ENCODE assay signal across 8 cellular contexts in genomic region chr1:28877132-28877781, GRCh38. TPM values are rescaled to one million over a fixed set of nuclear protein-coding genes. Genes with fewer than 3 reads are reported as not detected.
A peak's percentile ranks its signal among the peaks of the same experiment; 100 is the strongest.
DNase-seq lines count a peak whose midpoint lies in the region; ATAC-seq, FAIRE-seq and TF ChIP-seq lines count a peak whose summit lies in the region.

No MANE protein-coding gene starts in this region.

- in situ Hi-C loops in HAP-1 (cut with MboI; ENCODE audit: low sequenced_read_pairs), result loop anchor here (10.0 to 25.0 kb wide), 2 partner anchors 232 to 1835 kb away; partner anchors contain the start of genes MATN1, RNU11 and TAF12

- H3K36me3 Mint-ChIP-seq in activated B cell treated with CpG ODN at 0.5 μM for 24 hours (ENCODE audit: low read depth), result no peaks in the 10 kb centered on the region

- H3K27ac ChIP-seq in kidney (ENCODE audit: low read depth in 2 of 2, low read length in 2 of 2), result no peak overlapping the region

- H3K27me3 ChIP-seq in HAP-1 (ENCODE audit: low read depth), result no peaks in the 10 kb centered on the region; the same call in 1 of the 2 replicates
- H3K27me3 ChIP-seq in bronchial epithelial cell (ENCODE audit: control insufficient read depth, insufficient read depth, low read length), result no peaks in the 10 kb centered on the region

- peaks cover 7% of the 10 kb centered on the region for H3K4me1 Mint-ChIP-seq in activated B cell treated with CpG ODN at 0.5 μM for 24 hours

- H3K4me3 ChIP-seq in HAP-1 (no peak overlapping the region), bronchial epithelial cell (ENCODE audit: low read depth, low read length) (no peak overlapping the region), kidney (ENCODE audit: low read length in 2 of 2) (no peak overlapping the region)

- H3K27ac Mint-ChIP-seq in activated B cell treated with CpG ODN at 0.5 μM for 24 hours, result no peak overlapping the region

- peak; percentile 78 for ATAC-seq in activated B cell treated with CpG ODN at 0.5 μM for 24 hours (ENCODE audit: low read depth)
- ATAC-seq in GM21825 (IDR thresholded peaks at IDR 0.05; ENCODE audit: unreplicated experiment), result no peak

- peaks cover under 1% of the 10 kb centered on the region; the same call in 1 of the 2 replicates for H3K4me1 ChIP-seq in HAP-1
- peaks cover 0 to 4% of the 10 kb centered on the region in 2 donors for H3K4me1 ChIP-seq in kidney (ENCODE audit: control insufficient read depth in 1 of 2, insufficient read depth in 1 of 2, low read depth in 1 of 2, low read length in 2 of 2)

- H3K4me3 Mint-ChIP-seq in activated B cell treated with CpG ODN at 0.5 μM for 24 hours, result no peak overlapping the region

- no peaks in the 10 kb centered on the region for H3K36me3 ChIP-seq in HAP-1 (replicated peaks)
- no peaks in the 10 kb centered on the region for H3K36me3 ChIP-seq in bronchial epithelial cell (ENCODE audit: control insufficient read depth, insufficient read depth, low read length)
- no peaks in the 10 kb centered on the region for H3K36me3 ChIP-seq in kidney (ENCODE audit: control insufficient read depth in 1 of 2, insufficient read depth in 2 of 2, low read length in 2 of 2)

- POLR2A ChIA-PET in activated B cell treated with CpG ODN at 0.5 μM for 24 hours (lab: Charles Lee), result interaction anchor here (0.5 to 2.2 kb wide), 15 partner anchors 92 to 512 kb away, joined by 3 to 14 read pairs (median 5); partner anchors contain the start of genes GMEB1, RCC1, RNU11 and SRSF4

- FAIRE-seq in bronchial epithelial cell (lab: Jason Lieb, UNC) (no peak), kidney (lab: Jason Lieb, UNC) (peak; percentile 19)

- CTCF ChIA-PET in activated B cell treated with CpG ODN at 0.5 μM for 24 hours (lab: Charles Lee), result interaction anchor here (0.6 to 13.2 kb wide), 40 partner anchors 9 to 629 kb away, joined by 3 to 421 read pairs (median 4); partner anchors contain the start of genes RNU11, TAF12 and YTHDF2

- no peaks in the 10 kb centered on the region for H3K9me3 Mint-ChIP-seq in activated B cell treated with CpG ODN at 0.5 μM for 24 hours

- DNase-seq in CD1c-positive myeloid dendritic cell (ENCODE audit: extremely low spot score) (peak; percentile 88), HAP-1 (ENCODE audit: low spot score in 2 of 2) (peak; percentile 79 to 85), NCI-H2196 treated with DMSO at 0.1 percent for 48 hours (lab: John Stamatoyannopoulos, UW; ENCODE audit: unreplicated experiment) (peak; percentile 81), activated B cell treated with CpG ODN at 0.5 μM for 24 hours (peak; percentile 63), bronchial epithelial cell (ENCODE audit: low read depth) (peak; percentile 72), kidney (peak; percentile 80)
- peak; percentile 80 to 81 for DNase-seq in stimulated activated CD4-positive, alpha-beta T cell treated with anti-CD3 and anti-CD28 coated beads, Interleukin-2, amount 100 ng/mL, for 24 hours

- no peak overlapping the region for H3K9ac ChIP-seq in kidney (ENCODE audit: low read length in 2 of 2)

- TF ChIP-seq CTCF in activated B cell treated with CpG ODN at 0.5 μM for 24 hours (IDR thresholded peaks at IDR 0.05) (peak; percentile 88), bronchial epithelial cell (IDR thresholded peaks at IDR 0.05; ENCODE audit: insufficient read depth, low read length, severe bottlenecking) (peak; percentile 93), kidney (IDR thresholded peaks at IDR 0.05; ENCODE audit: borderline replicate concordance, extremely low read depth, insufficient read depth) (peak; percentile 98)

- intact Hi-C loops in activated B cell treated with CpG ODN at 0.5 μM for 24 hours (cut with micrococcal nuclease) (loop anchor here (1.0 to 2.0 kb wide), 6 partner anchors 92 to 629 kb away; partner anchors contain the start of gene TAF12), kidney (cut with DNase I) (loop anchor here (10.0 kb wide), 1 partner anchor 92 kb away; no protein-coding TSS in a partner anchor)

- peaks cover 2% of the 10 kb centered on the region for H3K27me3 Mint-ChIP-seq in activated B cell treated with CpG ODN at 0.5 μM for 24 hours

- no peaks in the 10 kb centered on the region for H3K9me3 ChIP-seq in HAP-1
- no peaks in the 10 kb centered on the region for H3K9me3 ChIP-seq in kidney (ENCODE audit: control insufficient read depth in 1 of 2, low read length in 2 of 2)

RNA-seq across cellular contexts. Expression of gene EPB41, which starts 37.1 kb away (rescaled TPM):
- total RNA-seq in activated B cell treated with CpG ODN at 0.5 μM for 24 hours (73.8 and 74.0 TPM in 2 replicates), bronchial epithelial cell (21.6 and 28.9 TPM in 2 replicates), kidney (38.8 TPM)
- 9.9 TPM for polyA plus RNA-seq in kidney (ENCODE audit: insufficient read depth, low read depth, low replicate concordance)
